ENCODE assay signal across 8 cellular contexts in the genomic region with DNA sequence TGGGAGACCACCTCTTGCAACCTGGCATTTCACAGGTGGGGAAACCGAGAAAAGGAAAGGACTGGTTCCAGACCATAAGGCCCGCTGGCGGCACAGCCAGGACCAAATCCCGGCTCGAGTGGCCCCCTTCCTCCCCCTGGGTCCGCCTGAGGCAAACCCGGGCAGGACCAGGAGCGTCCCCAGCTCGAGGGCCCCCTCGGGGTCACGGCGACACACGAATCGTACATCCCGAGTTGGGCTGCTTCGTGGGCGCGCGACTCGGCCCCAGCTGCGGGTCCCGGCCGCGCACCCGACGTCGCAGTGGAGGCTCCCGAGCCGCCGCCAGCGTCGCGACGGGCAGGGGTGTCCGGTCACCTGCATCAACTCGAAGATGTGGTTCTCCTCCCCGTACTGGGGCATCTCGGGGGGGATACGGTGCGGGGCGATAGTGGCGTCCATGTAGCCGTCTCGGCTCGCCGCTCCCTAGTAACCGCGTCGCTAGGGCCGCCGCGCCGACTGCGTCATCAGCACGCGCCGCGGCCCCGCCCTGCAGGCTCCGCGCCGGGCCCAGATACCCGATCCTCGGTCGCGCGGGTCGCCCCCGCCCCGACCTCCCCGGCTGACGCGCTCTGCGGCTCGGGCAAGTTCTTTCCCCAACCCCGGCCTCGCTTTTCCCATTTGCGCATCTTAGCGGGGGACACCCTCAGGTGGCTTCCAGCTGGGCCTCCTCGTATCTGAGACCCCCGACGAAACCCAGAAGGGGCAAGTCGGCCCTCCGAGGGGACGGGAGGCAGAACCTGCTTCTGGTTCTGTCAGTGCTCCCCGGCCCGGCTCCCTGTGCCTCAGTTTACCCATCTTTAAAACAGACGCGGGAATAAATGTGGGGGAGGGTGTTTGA. TPM values are rescaled to one million over a fixed set of nuclear protein-coding genes. Genes with fewer than 3 reads are reported as not detected.
A peak's percentile ranks its signal among the peaks of the same experiment; 100 is the strongest.
DNase-seq lines count a peak whose midpoint lies in the region; ATAC-seq and TF ChIP-seq lines count a peak whose summit lies in the region.

AK8 (minus strand) TSS at position 467 of the 877 bp plus-strand sequence; CDS start at position 438, 29 bp downstream.

- H3K9me3 ChIP-seq in OCI-LY1 (ENCODE audit: low read length): no peaks in the 10 kb centered on the region
- no peaks in the 10 kb centered on the region for H3K9me3 ChIP-seq in esophagus muscularis mucosa
- H3K9me3 ChIP-seq in mucosa of stomach (ENCODE audit: control insufficient read depth, low read length): no peaks in the 10 kb centered on the region

- H3K9me2 ChIP-seq in OCI-LY1 (ENCODE audit: low read depth, low read length): no peaks in the 10 kb centered on the region

- H3K79me2 ChIP-seq in OCI-LY1 (ENCODE audit: insufficient read depth, low read length): no peaks in the 10 kb centered on the region

- no peak within 1 kb of the TSS for H3K27ac ChIP-seq in OCI-LY1 (ENCODE audit: low read depth, low read length, poor library complexity, severe bottlenecking)
- peak within 1 kb of the TSS; percentile 78 to 90 (median 88) for H3K27ac ChIP-seq in esophagus muscularis mucosa (replicated peaks in 1 of 4)

- peak within 1 kb of the TSS; percentile 81 for H3K4me3 ChIP-seq in OCI-LY1 (ENCODE audit: low read depth, low read length, poor library complexity, severe bottlenecking)
- peak within 1 kb of the TSS; percentile 78 to 93 (median 87) for H3K4me3 ChIP-seq in esophagus muscularis mucosa
- H3K4me3 ChIP-seq in mucosa of stomach (ENCODE audit: low read length): peak within 1 kb of the TSS; percentile 72

- no peaks in the 10 kb centered on the region for H3F3A ChIP-seq in OCI-LY1 (ENCODE audit: insufficient read depth, low read length)

- intact Hi-C loops in esophagus muscularis mucosa (cut with DNase I): loop anchor here (5.0 kb wide), 2 partner anchors 69 to 206 kb away; partner anchors contain the start of gene GTF3C4

- TF ChIP-seq EP300 in esophagus muscularis mucosa (IDR thresholded peaks at IDR 0.05): no peak

- peak within 1 kb of the TSS; percentile 76 for H2AFZ ChIP-seq in OCI-LY1 (ENCODE audit: low read length)

- H3K9ac ChIP-seq in OCI-LY1 (ENCODE audit: low read length) (peak within 1 kb of the TSS; percentile 73), mucosa of stomach (ENCODE audit: low read length) (peak within 1 kb of the TSS; percentile 97)

- 0% methylated on average over 31 of the region's 89 CpGs for WGBS in esophagus muscularis mucosa

- TF ChIP-seq POLR2A in GM15510 (IDR thresholded peaks at IDR 0.05; ENCODE audit: borderline replicate concordance, extremely low read depth, insufficient read length): peak; percentile 59
- TF ChIP-seq POLR2A in esophagus muscularis mucosa (IDR thresholded peaks at IDR 0.05; ENCODE audit: low read depth): no peak

- peak; percentile 93 for DNase-seq in 8988T
- peak; percentile 78 to 86 for DNase-seq in activated T-cell treated with anti-CD3 and anti-CD28 coated beads, Interleukin-2, amount 50 U/mL, for 48 hours
- DNase-seq in esophagus muscularis mucosa (ENCODE audit: extremely low spot score): no peak
- peak; percentile 44 to 60 for DNase-seq in stimulated activated CD8-positive, alpha-beta memory T cell treated with anti-CD3 and anti-CD28 coated beads, Interleukin-4, amount 100 ng/mL, for 4 hours (ENCODE audit: low read depth in 2 of 2, low spot score in 1 of 2)

- peak; percentile 84 for ATAC-seq in HG03280 (IDR thresholded peaks at IDR 0.05; ENCODE audit: unreplicated experiment)

- no peaks in the 10 kb centered on the region for H3K27me3 ChIP-seq in OCI-LY1 (ENCODE audit: insufficient read depth, low read length)
- no peaks in the 10 kb centered on the region for H3K27me3 ChIP-seq in esophagus muscularis mucosa
- H3K27me3 ChIP-seq in mucosa of stomach (ENCODE audit: control insufficient read depth, insufficient read depth, low read length): peaks cover 5% of the 10 kb centered on the region

- H3K36me3 ChIP-seq in OCI-LY1 (ENCODE audit: insufficient read depth, low read length) (no peaks in the 10 kb centered on the region), esophagus muscularis mucosa (no peaks in the 10 kb centered on the region), mucosa of stomach (ENCODE audit: control insufficient read depth, insufficient read depth, low read length) (no peaks in the 10 kb centered on the region)

- peaks cover 18% of the 10 kb centered on the region for H3K4me1 ChIP-seq in OCI-LY1 (ENCODE audit: insufficient read depth, low read length, severe bottlenecking)
- peaks cover 11 to 24% (median 16%) of the 10 kb centered on the region in 4 donors for H3K4me1 ChIP-seq in esophagus muscularis mucosa
- H3K4me1 ChIP-seq in mucosa of stomach (ENCODE audit: control insufficient read depth, insufficient read depth, low read length): peaks cover 10% of the 10 kb centered on the region

- TF ChIP-seq CTCF in OCI-LY1 (IDR thresholded peaks at IDR 0.05; ENCODE audit: low read length): no peak
- no peak for TF ChIP-seq CTCF in esophagus muscularis mucosa (IDR thresholded peaks at IDR 0.05)

- peak within 1 kb of the TSS; percentile 76 for H3K4me2 ChIP-seq in OCI-LY1 (ENCODE audit: low read length)

- H4K20me1 ChIP-seq in OCI-LY1 (ENCODE audit: insufficient read depth, low read length): no peaks in the 10 kb centered on the region

RNA-seq across cellular contexts. Expression of gene AK8, which starts in this region (rescaled TPM):
- total RNA-seq in esophagus muscularis mucosa: 1 to 10 TPM in 2 of 4 donors, under 1 TPM in 2; 0.39 to 1.5 (median 0.90) TPM
